19 cellular contexts compared by ENCODE assay signal in the genomic region with DNA sequence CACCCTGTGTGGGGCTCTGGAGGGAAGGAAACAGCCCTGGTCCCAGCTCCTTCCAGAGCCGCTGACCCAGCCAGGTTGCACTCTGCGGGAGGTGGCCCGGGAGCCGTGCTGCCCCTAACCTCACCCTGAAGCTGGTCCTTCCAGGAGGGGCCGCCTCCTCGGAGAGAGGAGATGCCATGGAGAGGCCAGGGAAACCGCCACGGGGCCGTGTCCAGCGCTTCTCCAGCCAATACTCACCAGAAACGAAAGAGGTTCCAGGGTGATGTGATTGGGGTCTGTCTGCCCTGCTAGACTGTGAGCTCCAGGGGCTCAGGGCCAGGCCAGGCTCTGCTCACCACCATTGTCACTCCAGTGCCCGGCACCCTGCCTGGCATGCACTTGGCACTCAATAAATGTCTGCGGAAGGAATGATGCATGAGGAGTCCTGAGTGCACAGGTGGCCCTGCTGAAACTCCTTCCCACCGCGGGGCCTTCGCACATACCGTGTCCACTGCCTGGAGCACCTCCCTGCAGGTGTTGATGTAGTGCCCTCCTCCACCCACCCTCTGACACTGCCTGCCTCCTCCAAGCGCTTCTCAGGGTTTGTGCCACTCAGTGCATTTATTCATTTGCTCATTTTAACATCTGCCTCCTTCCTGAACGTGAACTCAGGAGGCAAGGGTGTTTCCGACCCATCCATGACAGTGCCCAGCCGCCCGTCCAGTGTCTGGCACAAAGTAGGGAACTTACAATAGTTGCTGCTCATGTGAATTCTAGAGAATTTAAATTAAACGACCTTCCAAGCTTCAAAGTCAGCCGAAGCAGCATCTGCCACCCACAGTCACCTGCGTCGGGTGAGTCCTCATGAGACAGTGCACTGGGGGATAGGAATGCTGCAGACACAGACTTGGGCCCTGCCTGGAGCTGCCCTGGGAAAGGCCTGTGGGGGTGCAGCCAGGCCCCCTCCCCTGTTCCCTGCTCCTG.
"Had no signal": no experiment of that assay in that cellular context is flagged by ENCODE, and none has a peak within 500 bp of the region (broad histone marks: within the 10 kb centered on the region; RNA-seq: fewer than 3 reads in every experiment).

No MANE protein-coding gene starts in this region.

- H3K4me3 ChIP-seq: colonic mucosa, lung, thoracic aorta, upper lobe of left lung had no signal

- H3K4me3 Mint-ChIP-seq: activated naive CD4-positive, alpha-beta T cell treated with anti-CD3 and anti-CD28 coated beads for 36 hours; activated T-helper 17 cell treated with anti-CD3 and anti-CD28 coated beads, Interleukin-2, amount 50 U/mL, for 72 hours; brain; central memory CD8-positive, alpha-beta T cell; endodermal cell; nephron; T-helper 1 cell treated with Interleukin-12 subunit alpha and Interleukin-12 subunit beta and Interleukin-4 antibody, amounts not matched to agents 30 μg/mL and 1 μg/mL, for 36 hours had no signal

- H3K9me3 Mint-ChIP-seq: activated naive CD4-positive, alpha-beta T cell treated with anti-CD3 and anti-CD28 coated beads for 36 hours; activated T-helper 17 cell treated with anti-CD3 and anti-CD28 coated beads, Interleukin-2, amount 50 U/mL, for 72 hours; central memory CD8-positive, alpha-beta T cell; endodermal cell; nephron; T-helper 1 cell treated with Interleukin-12 subunit alpha and Interleukin-12 subunit beta and Interleukin-4 antibody, amounts not matched to agents 30 μg/mL and 1 μg/mL, for 36 hours had no signal

- DNase-seq: activated CD4-positive, alpha-beta T cell treated with anti-CD3 and anti-CD28 coated beads, Interleukin-2, amount 50 U/mL, for 48 hours; activated naive CD4-positive, alpha-beta T cell treated with anti-CD3 and anti-CD28 coated beads for 36 hours; colonic mucosa; endodermal cell; foreskin fibroblast; hippocampal formation; occipital lobe; retina; stimulated activated CD4-positive, alpha-beta T cell treated with anti-CD3 and anti-CD28 coated beads, Interleukin-2, amount 100 ng/mL, for 24 hours had no signal

- H3K27me3 Mint-ChIP-seq: activated T-helper 17 cell treated with anti-CD3 and anti-CD28 coated beads, Interleukin-2, amount 50 U/mL, for 72 hours; brain; central memory CD8-positive, alpha-beta T cell had no signal

- H3K4me1 ChIP-seq: colonic mucosa had no signal

- H3K27ac Mint-ChIP-seq: activated naive CD4-positive, alpha-beta T cell treated with anti-CD3 and anti-CD28 coated beads for 36 hours; activated T-helper 17 cell treated with anti-CD3 and anti-CD28 coated beads, Interleukin-2, amount 50 U/mL, for 72 hours; brain; endodermal cell; nephron; T-helper 1 cell treated with Interleukin-12 subunit alpha and Interleukin-12 subunit beta and Interleukin-4 antibody, amounts not matched to agents 30 μg/mL and 1 μg/mL, for 36 hours had no signal

- H3K36me3 ChIP-seq: colonic mucosa, thoracic aorta, upper lobe of left lung had no signal

- FAIRE-seq: islet of Langerhans had no signal

- H3K27ac ChIP-seq: colonic mucosa, epithelial cell of prostate, thoracic aorta, upper lobe of left lung had no signal

- ATAC-seq: activated T-helper 17 cell treated with anti-CD3 and anti-CD28 coated beads, Interleukin-2, amount 50 U/mL, for 72 hours had no signal

- H3K9me3 ChIP-seq: colonic mucosa, thoracic aorta, upper lobe of left lung had no signal

- H3K27me3 ChIP-seq: colonic mucosa, upper lobe of left lung had no signal

- H3K36me3 Mint-ChIP-seq: brain had no signal
